In genomic region chr17:39951924-39952664, GRCh38 we compare ENCODE assay signal across 7 cellular contexts. TPM values are rescaled to one million over a fixed set of nuclear protein-coding genes. Genes with fewer than 3 reads are reported as not detected.
DNase-seq lines count a peak whose midpoint lies in the region; ATAC-seq and TF ChIP-seq lines count a peak whose summit lies in the region.

No MANE protein-coding gene starts in this region.

- intact Hi-C loops in activated B cell treated with CpG ODN at 0.5 μM for 24 hours (cut with micrococcal nuclease), result loop anchor here (1.0 to 5.0 kb wide), 4 partner anchors 147 to 267 kb away; partner anchors contain the start of genes MIEN1, PGAP3 and WIPF2
- intact Hi-C loops in stomach (cut with DNase I; ENCODE audit: low total_unique reads), result no loop called here

- H3K36me3 Mint-ChIP-seq in activated B cell treated with CpG ODN at 0.5 μM for 24 hours (ENCODE audit: low read depth), result no peaks in the 10 kb centered on the region

- H3K27me3 ChIP-seq in stomach, result no peaks in the 10 kb centered on the region

- peak overlapping the region; percentile 73 for H3K4me3 Mint-ChIP-seq in activated B cell treated with CpG ODN at 0.5 μM for 24 hours

- no peak for DNase-seq in activated B cell treated with CpG ODN at 0.5 μM for 24 hours
- no peak for DNase-seq in stomach
- no peak for DNase-seq in NCI-H2107 treated with DMSO at 0.1 percent for 48 hours (lab: John Stamatoyannopoulos, UW; ENCODE audit: unreplicated experiment)

- H3K4me3 ChIP-seq in HEK293 (ENCODE audit: low read depth, low read length) (peak overlapping the region; percentile 14), iPS-11a (ENCODE audit: low read depth, low read length) (peak overlapping the region; percentile 25), stomach (peak overlapping the region; percentile 36 to 46 (median 42))

- H3K27ac ChIP-seq in HEK293 (ENCODE audit: extremely low read depth, low read depth, low read length) (no peak overlapping the region), stomach (peak overlapping the region in 4 of 5 donors; percentile 67 to 82 (median 70))

- H3K9me3 Mint-ChIP-seq in activated B cell treated with CpG ODN at 0.5 μM for 24 hours, result no peaks in the 10 kb centered on the region

- ATAC-seq in activated B cell treated with CpG ODN at 0.5 μM for 24 hours (ENCODE audit: low read depth) (no peak), HG03280 (IDR thresholded peaks at IDR 0.05; ENCODE audit: unreplicated experiment) (no peak), HG02981 (IDR thresholded peaks at IDR 0.05; ENCODE audit: unreplicated experiment) (no peak)

- H3K27me3 Mint-ChIP-seq in activated B cell treated with CpG ODN at 0.5 μM for 24 hours, result no peaks in the 10 kb centered on the region

- H3K9me3 ChIP-seq in HEK293 (ENCODE audit: control insufficient read depth, insufficient read depth, low read depth, low read length) (no peaks in the 10 kb centered on the region), stomach (no peaks in the 10 kb centered on the region)

- WGBS in stomach, 5 donors, result 60 to 67% (median 66%) methylated on average over 19 to 21 of the region's 21 CpGs

- H3K36me3 ChIP-seq in HEK293 (ENCODE audit: control insufficient read depth in 2 of 2, insufficient read depth in 1 of 2, low read length in 2 of 2) (no peaks in the 10 kb centered on the region), stomach (no peaks in the 10 kb centered on the region)

- TF ChIP-seq POLR2A in stomach (IDR thresholded peaks at IDR 0.05), result no peak

- H3K4me1 ChIP-seq in HEK293 (ENCODE audit: control insufficient read depth, insufficient read depth, low read length) (peaks cover 3% of the 10 kb centered on the region), stomach (peaks cover 0 to 16% (median 11%) of the 10 kb centered on the region in 4 donors)

- no peak for TF ChIP-seq CTCF in HEK293 (tag by site-specific recombination; IDR thresholded peaks at IDR 0.05)
- no peak for TF ChIP-seq CTCF in activated B cell treated with CpG ODN at 0.5 μM for 24 hours (IDR thresholded peaks at IDR 0.05)
- no peak for TF ChIP-seq CTCF in stomach (IDR thresholded peaks at IDR 0.05)

- CTCF ChIA-PET in HEK293 (lab: Yijun Ruan, JAX) (interaction anchor here (0.5 to 5.7 kb wide), 5 partner anchors 9 to 405 kb away, joined by 3 to 35 read pairs (median 3); no protein-coding TSS in a partner anchor), activated B cell treated with CpG ODN at 0.5 μM for 24 hours (lab: Charles Lee) (no interaction called here)

- H3K27ac Mint-ChIP-seq in activated B cell treated with CpG ODN at 0.5 μM for 24 hours, result peak overlapping the region; percentile 41

- H3K4me1 Mint-ChIP-seq in activated B cell treated with CpG ODN at 0.5 μM for 24 hours, result peaks cover 33% of the 10 kb centered on the region

- TF ChIP-seq EP300 in stomach (IDR thresholded peaks at IDR 0.05), result no peak

- POLR2A ChIA-PET in HEK293 (lab: Yijun Ruan, JAX) (interaction anchor here (0.6 to 3.3 kb wide), 8 partner anchors 16 to 1092 kb away, joined by 3 to 41 read pairs (median 4); partner anchors contain the start of gene PSMD3), activated B cell treated with CpG ODN at 0.5 μM for 24 hours (lab: Charles Lee) (interaction anchor here (0.7 to 3.3 kb wide), 3 partner anchors 28 to 197 kb away, joined by 4 to 29 read pairs (median 4); partner anchors contain the start of gene PSMD3)

TF ChIP-seq in HEK293, 187 proteins besides CTCF, POLR2A, EP300 and RAD21:
- TF ChIP-seq PRDM1 (tag by site-specific recombination; IDR thresholded peaks at IDR 0.05), result no peak
- TF ChIP-seq ZBTB17 (tag by site-specific recombination; IDR thresholded peaks at IDR 0.05), result no peak
- no peak for TF ChIP-seq KLF7 (tag by site-specific recombination; IDR thresholded peaks at IDR 0.05; ENCODE audit: borderline replicate concordance)
- no peak for TF ChIP-seq ZNF704 (tag by site-specific recombination; IDR thresholded peaks at IDR 0.05)
- TF ChIP-seq ZNF292 (tag by site-specific recombination; IDR thresholded peaks at IDR 0.05; ENCODE audit: borderline replicate concordance, low read depth), result no peak
- peak; percentile 37; the same call in 1 of the 2 replicates for TF ChIP-seq ZNF366 (tag by site-specific recombination; conservative IDR thresholded peaks at IDR 0.05)
- no peak for TF ChIP-seq ZNF311 (tag by site-specific recombination; IDR thresholded peaks at IDR 0.05; ENCODE audit: borderline replicate concordance)
- no peak for TF ChIP-seq ZNF654 (tag by site-specific recombination; IDR thresholded peaks at IDR 0.05; ENCODE audit: low read depth)
- peak; percentile 57; the same call in 1 of the 2 replicates for TF ChIP-seq ZNF600 (tag by site-specific recombination; IDR thresholded peaks at IDR 0.05)
- 0 out of 2 replicates have a peak, but pooled peaks have one; percentile 27 for TF ChIP-seq SP7 (tag by site-specific recombination; IDR thresholded peaks at IDR 0.05)
- no peak for TF ChIP-seq ZNF394 (tag by site-specific recombination; IDR thresholded peaks at IDR 0.05; ENCODE audit: borderline replicate concordance)
- no peak for TF ChIP-seq ZSCAN18 (tag by site-specific recombination; IDR thresholded peaks at IDR 0.05)
- TF ChIP-seq ZBTB21 (tag by site-specific recombination; IDR thresholded peaks at IDR 0.05), result no peak
- TF ChIP-seq ZBTB1 (tag by site-specific recombination; IDR thresholded peaks at IDR 0.05), result no peak

RNA-seq across cellular contexts. Expression of gene GSDMA, which starts 10.7 kb away (rescaled TPM):
- total RNA-seq in activated B cell treated with CpG ODN at 0.5 μM for 24 hours (not detected in 2 replicates), stomach (not detected)
- polyA plus RNA-seq in stomach, result under 1 TPM in 2 of 3 donors, not detected in 1; 0.08 to 0.92 TPM

RNA-seq across cellular contexts. Expression of gene LRRC3C, which starts 24.6 kb away (rescaled TPM):
- total RNA-seq in activated B cell treated with CpG ODN at 0.5 μM for 24 hours (not detected in 2 replicates), stomach (not detected)
- polyA plus RNA-seq in stomach, result not detected

RNA-seq across cellular contexts. Expression of gene ORMDL3, which starts 24.7 kb away (rescaled TPM):
- total RNA-seq in activated B cell treated with CpG ODN at 0.5 μM for 24 hours (38.5 and 49.1 TPM in 2 replicates), stomach (100 to 1,000 TPM in 1 of 5 donors, 10 to 100 TPM in 4; 16.5 to 117 (median 64.5) TPM)
- polyA plus RNA-seq in stomach, result 10 to 100 TPM; 28.6 to 44.3 (median 34.5) TPM

RNA-seq across cellular contexts. Expression of gene PSMD3, which starts 28.5 kb away (rescaled TPM):
- total RNA-seq in activated B cell treated with CpG ODN at 0.5 μM for 24 hours (115 and 127 TPM in 2 replicates), stomach (100 to 1,000 TPM in 1 of 5 donors, 10 to 100 TPM in 4; 13.4 to 140 (median 41.7) TPM)
- polyA plus RNA-seq in stomach, result 10 to 100 TPM; 45.9 to 53.8 (median 51.2) TPM

RNA-seq across cellular contexts. Expression of gene GSDMB, which starts 33.7 kb away (rescaled TPM):
- 10.3 and 11.7 TPM in 2 replicates for total RNA-seq in activated B cell treated with CpG ODN at 0.5 μM for 24 hours
- total RNA-seq in stomach, result 10 to 100 TPM in 4 of 5 donors, 1 to 10 TPM in 1; 9.4 to 91.5 (median 33.0) TPM
- 10 to 100 TPM; 12.1 to 46.6 (median 25.0) TPM for polyA plus RNA-seq in stomach
